ENCODE assay signal across 12 cellular contexts in the genomic region with DNA sequence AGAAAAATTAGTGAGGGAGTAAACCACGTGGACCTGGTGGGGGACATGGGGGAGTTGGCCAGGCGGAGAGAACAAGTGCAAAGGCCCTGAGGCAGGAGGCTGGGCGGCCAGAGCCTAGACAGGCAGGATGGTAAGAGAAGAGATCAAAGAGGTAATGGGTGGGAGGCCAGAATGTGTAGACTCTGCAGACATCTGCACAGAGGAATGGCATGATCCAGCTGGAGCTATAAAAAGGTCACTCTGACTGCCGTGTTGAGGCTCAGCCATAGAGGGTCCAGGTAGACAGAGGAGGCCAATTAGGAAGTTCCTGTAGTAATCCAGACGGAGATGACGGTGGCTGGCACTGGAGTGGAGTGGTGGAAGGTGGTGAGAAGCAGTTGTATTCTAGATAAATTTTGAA. TPM values are rescaled to one million over a fixed set of nuclear protein-coding genes. Genes with fewer than 3 reads are reported as not detected.
DNase-seq lines count a peak whose midpoint lies in the region; ATAC-seq and TF ChIP-seq lines count a peak whose summit lies in the region.
"Had no signal": no experiment of that assay in that cellular context is flagged by ENCODE, and none has a peak within 500 bp of the region (broad histone marks: within the 10 kb centered on the region; RNA-seq: fewer than 3 reads in every experiment).

No MANE protein-coding gene starts in this region.

- no peaks in the 10 kb centered on the region for H3K36me3 Mint-ChIP-seq in natural killer cell treated with Interleukin-12 subunit alpha and Interleukin-12 subunit beta and Interleukin-15 and Interleukin-18, amount 100 ng/mL, for 72 hours

- peaks cover 35 to 48% of the 10 kb centered on the region in 2 donors for H3K4me1 Mint-ChIP-seq in natural killer cell treated with Interleukin-12 subunit alpha and Interleukin-12 subunit beta and Interleukin-15 and Interleukin-18, amount 100 ng/mL, for 72 hours (ENCODE audit: low read depth in 2 of 2)

- DNase-seq in breast epithelium (ENCODE audit: low spot score in 2 of 2) (no peak), mammary epithelial cell (no peak), dermis blood vessel endothelial cell (peak; percentile 24), upper lobe of left lung (no peak), cerebellar nuclear complex (lab: John Stamatoyannopoulos, UW) (no peak), NCI-H2081 treated with DMSO at 0.1 percent for 48 hours (lab: John Stamatoyannopoulos, UW) (no peak)
- no peak for DNase-seq in natural killer cell treated with Interleukin-12 subunit alpha and Interleukin-12 subunit beta and Interleukin-15 and Interleukin-18, amount 100 ng/mL, for 72 hours (ENCODE audit: low spot score)
- DNase-seq: activated CD4-positive, alpha-beta T cell treated with anti-CD3 and anti-CD28 coated beads for 4 hours; DMS 273 treated with DMSO at 0.1 percent for 48 hours had no signal

- H3K9me3 ChIP-seq in breast epithelium (no peaks in the 10 kb centered on the region), mammary epithelial cell (replicated peaks; ENCODE audit: insufficient read depth, low read length) (no peaks in the 10 kb centered on the region), upper lobe of left lung (no peaks in the 10 kb centered on the region)

- intact Hi-C loops in breast epithelium (cut with DNase I; ENCODE audit: low total_unique reads) = no loop called here
- intact Hi-C loops in mammary epithelial cell (cut with micrococcal nuclease) = no loop called here

- no peak overlapping the region for H3K4me2 ChIP-seq in mammary epithelial cell (ENCODE audit: insufficient read depth, low read depth, low read length)

- dilution Hi-C loops in mammary epithelial cell (cut with HindIII; ENCODE audit: low sequenced_read_pairs) = no loop called here

- CTCF ChIA-PET in mammary epithelial cell (lab: Charles Lee; ENCODE audit: low non-redundant PET) = no interaction called here

- TF ChIP-seq POLR2A in breast epithelium (IDR thresholded peaks at IDR 0.05) (no peak), upper lobe of left lung (IDR thresholded peaks at IDR 0.05) (no peak), GM18505 (IDR thresholded peaks at IDR 0.05; ENCODE audit: borderline replicate concordance, extremely low read depth, insufficient read depth, insufficient read length) (no peak)

- H3K9me3 Mint-ChIP-seq in natural killer cell treated with Interleukin-12 subunit alpha and Interleukin-12 subunit beta and Interleukin-15 and Interleukin-18, amount 100 ng/mL, for 72 hours = no peaks in the 10 kb centered on the region
- H3K9me3 Mint-ChIP-seq: central memory CD8-positive, alpha-beta T cell had no signal

- no peaks in the 10 kb centered on the region for H3K36me3 ChIP-seq in breast epithelium
- no peaks in the 10 kb centered on the region for H3K36me3 ChIP-seq in mammary epithelial cell (ENCODE audit: insufficient read depth, low read length)
- no peaks in the 10 kb centered on the region for H3K36me3 ChIP-seq in upper lobe of left lung

- BruUV-seq in mammary epithelial cell (replicated peaks; lab: Mats Ljungman, UMichigan) = no TSS peak

- H3K27ac ChIP-seq in breast epithelium (peak overlapping the region; percentile 78 to 90), mammary epithelial cell (ENCODE audit: insufficient read depth, low read depth, low read length) (no peak overlapping the region), upper lobe of left lung (peak overlapping the region; percentile 76 to 89 (median 86))

- peak overlapping the region in 1 of 2 donors; percentile 3 for H3K27ac Mint-ChIP-seq in natural killer cell treated with Interleukin-12 subunit alpha and Interleukin-12 subunit beta and Interleukin-15 and Interleukin-18, amount 100 ng/mL, for 72 hours

- no peak overlapping the region for H2AFZ ChIP-seq in mammary epithelial cell (ENCODE audit: low read depth, low read length)

- 67% methylated on average over 6 of the region's 6 CpGs for WGBS in mammary epithelial cell (ENCODE audit: low coverage, missing lambda C conversion rate)
- WGBS in upper lobe of left lung, 2 donors = 62 to 66% methylated on average over 6 of the region's 6 CpGs

- peak overlapping the region; percentile 28 for H3K4me3 Mint-ChIP-seq in natural killer cell treated with Interleukin-12 subunit alpha and Interleukin-12 subunit beta and Interleukin-15 and Interleukin-18, amount 100 ng/mL, for 72 hours
- H3K4me3 Mint-ChIP-seq: central memory CD8-positive, alpha-beta T cell had no signal

- no peak overlapping the region for H3K9ac ChIP-seq in mammary epithelial cell (ENCODE audit: insufficient read depth, low read length)

- in situ Hi-C loops in mammary epithelial cell (cut with MboI; ENCODE audit: low sequenced_read_pairs in 2 of 2) = no loop called here

- no peaks in the 10 kb centered on the region for H4K20me1 ChIP-seq in mammary epithelial cell (ENCODE audit: insufficient read depth, low read length)

- no peak for TF ChIP-seq EP300 in upper lobe of left lung (IDR thresholded peaks at IDR 0.05)

- H3K4me3 ChIP-seq in breast epithelium (no peak overlapping the region), mammary epithelial cell (replicated peaks in 1 of 3; ENCODE audit: insufficient read depth in 1 of 3, low read depth in 2 of 3, low read length in 3 of 3) (no peak overlapping the region), upper lobe of left lung (no peak overlapping the region)

- H3K79me2 ChIP-seq in mammary epithelial cell (ENCODE audit: insufficient read depth, low read length) = peaks cover 7% of the 10 kb centered on the region

- H3K27me3 ChIP-seq in breast epithelium = no peaks in the 10 kb centered on the region
- H3K27me3 ChIP-seq in mammary epithelial cell (ENCODE audit: insufficient read depth, low read length) = no peaks in the 10 kb centered on the region
- no peaks in the 10 kb centered on the region for H3K27me3 ChIP-seq in upper lobe of left lung

- H3K4me1 ChIP-seq in breast epithelium = peaks cover 7 to 27% of the 10 kb centered on the region in 2 donors
- H3K4me1 ChIP-seq in mammary epithelial cell (ENCODE audit: insufficient read depth, low read length) = peaks cover 24% of the 10 kb centered on the region
- peaks cover 80 to 90% (median 83%) of the 10 kb centered on the region in 4 donors for H3K4me1 ChIP-seq in upper lobe of left lung

- TF ChIP-seq CTCF in breast epithelium (IDR thresholded peaks at IDR 0.05) (no peak), mammary epithelial cell (conservative IDR thresholded peaks at IDR 0.05 in 1 of 2, IDR thresholded peaks at IDR 0.05 in 1 of 2; ENCODE audit: extremely low read depth in 1 of 2, insufficient read depth in 1 of 2, low read depth in 1 of 2, low read length in 2 of 2) (no peak), upper lobe of left lung (IDR thresholded peaks at IDR 0.05) (no peak)

- peaks cover 0 to 2% of the 10 kb centered on the region in 2 donors for H3K27me3 Mint-ChIP-seq in natural killer cell treated with Interleukin-12 subunit alpha and Interleukin-12 subunit beta and Interleukin-15 and Interleukin-18, amount 100 ng/mL, for 72 hours
- H3K27me3 Mint-ChIP-seq: central memory CD8-positive, alpha-beta T cell had no signal

- ATAC-seq in natural killer cell treated with Interleukin-12 subunit alpha and Interleukin-12 subunit beta and Interleukin-15 and Interleukin-18, amount 100 ng/mL, for 72 hours = no peak
- ATAC-seq in upper lobe of left lung (ENCODE audit: low FRiP score in 2 of 2) = no peak
- ATAC-seq in GM18505 (IDR thresholded peaks at IDR 0.05; ENCODE audit: unreplicated experiment) = no peak
- ATAC-seq: esophagus mucosa had no signal

RNA-seq across cellular contexts. Expression of a gene that starts 3.6 kb away (rescaled TPM):
- total RNA-seq in breast epithelium (10 to 100 TPM; 46.4 to 77.4 (median 49.5) TPM), mammary epithelial cell (10 to 100 TPM; 12.6 to 18.0 TPM), dermis blood vessel endothelial cell (21.3 and 32.1 TPM in 2 replicates), upper lobe of left lung (10 to 100 TPM; 36.7 to 57.0 (median 44.5) TPM)
- polyA plus RNA-seq in mammary epithelial cell = 5.4 TPM
- 12.0 TPM for polyA minus RNA-seq in mammary epithelial cell
- total RNA-seq in natural killer cell treated with Interleukin-12 subunit alpha and Interleukin-12 subunit beta and Interleukin-15 and Interleukin-18, amount 100 ng/mL, for 72 hours = 10 to 100 TPM; 14.1 to 15.1 TPM

RNA-seq across cellular contexts. Expression of a gene that starts 54.6 kb away (rescaled TPM):
- total RNA-seq in breast epithelium = 10 to 100 TPM; 30.6 to 52.5 (median 34.4) TPM
- total RNA-seq in mammary epithelial cell = 10 to 100 TPM; 18.2 to 56.7 TPM
- polyA plus RNA-seq in mammary epithelial cell = 13.2 TPM
- polyA minus RNA-seq in mammary epithelial cell = 17.3 TPM
- total RNA-seq in dermis blood vessel endothelial cell = 19.6 and 35.8 TPM in 2 replicates
- total RNA-seq in natural killer cell treated with Interleukin-12 subunit alpha and Interleukin-12 subunit beta and Interleukin-15 and Interleukin-18, amount 100 ng/mL, for 72 hours = 1 to 10 TPM in 1 of 2 donors, under 1 TPM in 1; 0.78 to 1.4 TPM
- total RNA-seq in upper lobe of left lung = 10 to 100 TPM; 21.0 to 49.1 (median 30.3) TPM
